9 cellular contexts compared by ENCODE assay signal in genomic region chr10:83603708-83604107, GRCh38.
DNase-seq lines count a peak whose midpoint lies in the region; ATAC-seq lines count a peak whose summit lies in the region.
"Had no signal": no experiment of that assay in that cellular context is flagged by ENCODE, and none has a peak within 500 bp of the region (broad histone marks: within the 10 kb centered on the region; RNA-seq: fewer than 3 reads in every experiment).

No MANE protein-coding gene starts in this region.

- H3K4me1 ChIP-seq in CD8-positive, alpha-beta memory T cell (ENCODE audit: insufficient read depth, low read length), result no peaks in the 10 kb centered on the region

- DNase-seq in astrocyte of the hippocampus (ENCODE audit: low read depth, low spot score) (peak; percentile 31), SIG-M5 treated with dmso at 0.1 percent for 504 hours (lab: John Stamatoyannopoulos, UW; ENCODE audit: unreplicated experiment) (no peak), COLO829 (ENCODE audit: low spot score) (no peak)
- DNase-seq in CD8-positive, alpha-beta memory T cell, result no peak
- DNase-seq in activated T-cell treated with anti-CD3 and anti-CD28 coated beads, Interleukin-2, amount 50 U/mL, for 24 hours, result no peak

- H3K36me3 ChIP-seq in CD8-positive, alpha-beta memory T cell (ENCODE audit: insufficient read depth, low read length), result no peaks in the 10 kb centered on the region

- POLR2A ChIA-PET in CD8-positive, alpha-beta memory T cell (lab: Charles Lee), result no interaction called here

- H3K4me1 Mint-ChIP-seq in CD8-positive, alpha-beta memory T cell, result peaks cover 9 to 15% (median 15%) of the 10 kb centered on the region in 3 donors
- peaks cover 3% of the 10 kb centered on the region for H3K4me1 Mint-ChIP-seq in activated T-cell treated with anti-CD3 and anti-CD28 coated beads, Interleukin-2, amount 50 U/mL, for 24 hours (ENCODE audit: low read depth)

- peak overlapping the region in 1 of 8 donors; percentile 19 for H3K27ac Mint-ChIP-seq in CD8-positive, alpha-beta memory T cell
- no peak overlapping the region for H3K27ac Mint-ChIP-seq in activated T-cell treated with anti-CD3 and anti-CD28 coated beads, Interleukin-2, amount 50 U/mL, for 24 hours
- H3K27ac Mint-ChIP-seq: T-helper 1 cell treated with Interleukin-12 subunit alpha and Interleukin-12 subunit beta and Interleukin-4 antibody, amounts not matched to agents 30 μg/mL and 1 μg/mL, for 36 hours had no signal

- H3K36me3 Mint-ChIP-seq in CD8-positive, alpha-beta memory T cell, result no peaks in the 10 kb centered on the region
- no peaks in the 10 kb centered on the region for H3K36me3 Mint-ChIP-seq in activated T-cell treated with anti-CD3 and anti-CD28 coated beads, Interleukin-2, amount 50 U/mL, for 24 hours (ENCODE audit: low read depth)

- H3K27me3 Mint-ChIP-seq in CD8-positive, alpha-beta memory T cell, result no peaks in the 10 kb centered on the region
- no peaks in the 10 kb centered on the region for H3K27me3 Mint-ChIP-seq in activated T-cell treated with anti-CD3 and anti-CD28 coated beads, Interleukin-2, amount 50 U/mL, for 24 hours

- H3K9me3 ChIP-seq in CD8-positive, alpha-beta memory T cell (ENCODE audit: low read length), result no peaks in the 10 kb centered on the region

- no peak overlapping the region for H3K4me3 ChIP-seq in CD8-positive, alpha-beta memory T cell (ENCODE audit: low read length)

- H3K27ac ChIP-seq in CD8-positive, alpha-beta memory T cell (ENCODE audit: low read depth, low read length), result no peak overlapping the region

- peak; percentile 99 for ATAC-seq in GM18502 (IDR thresholded peaks at IDR 0.05; ENCODE audit: poor library complexity, unreplicated experiment)
- ATAC-seq in GM19467 (IDR thresholded peaks at IDR 0.05; ENCODE audit: unreplicated experiment), result peak; percentile 70
- ATAC-seq in HG03108 (IDR thresholded peaks at IDR 0.05; ENCODE audit: unreplicated experiment), result peak; percentile 95

- CTCF ChIA-PET in CD8-positive, alpha-beta memory T cell (lab: Charles Lee), result no interaction called here

- H3K4me3 Mint-ChIP-seq in CD8-positive, alpha-beta memory T cell, result no peak overlapping the region
- H3K4me3 Mint-ChIP-seq in activated T-cell treated with anti-CD3 and anti-CD28 coated beads, Interleukin-2, amount 50 U/mL, for 24 hours, result no peak overlapping the region
- H3K4me3 Mint-ChIP-seq: T-helper 1 cell treated with Interleukin-12 subunit alpha and Interleukin-12 subunit beta and Interleukin-4 antibody, amounts not matched to agents 30 μg/mL and 1 μg/mL, for 36 hours had no signal

- peaks cover 0 to 6% (median 2%) of the 10 kb centered on the region in 5 donors for H3K9me3 Mint-ChIP-seq in CD8-positive, alpha-beta memory T cell
- peaks cover 13% of the 10 kb centered on the region for H3K9me3 Mint-ChIP-seq in activated T-cell treated with anti-CD3 and anti-CD28 coated beads, Interleukin-2, amount 50 U/mL, for 24 hours
- H3K9me3 Mint-ChIP-seq: T-helper 1 cell treated with Interleukin-12 subunit alpha and Interleukin-12 subunit beta and Interleukin-4 antibody, amounts not matched to agents 30 μg/mL and 1 μg/mL, for 36 hours had no signal

- no peaks in the 10 kb centered on the region for H3K27me3 ChIP-seq in CD8-positive, alpha-beta memory T cell (ENCODE audit: insufficient read depth, low read length, poor library complexity, severe bottlenecking)
